In the genomic region with DNA sequence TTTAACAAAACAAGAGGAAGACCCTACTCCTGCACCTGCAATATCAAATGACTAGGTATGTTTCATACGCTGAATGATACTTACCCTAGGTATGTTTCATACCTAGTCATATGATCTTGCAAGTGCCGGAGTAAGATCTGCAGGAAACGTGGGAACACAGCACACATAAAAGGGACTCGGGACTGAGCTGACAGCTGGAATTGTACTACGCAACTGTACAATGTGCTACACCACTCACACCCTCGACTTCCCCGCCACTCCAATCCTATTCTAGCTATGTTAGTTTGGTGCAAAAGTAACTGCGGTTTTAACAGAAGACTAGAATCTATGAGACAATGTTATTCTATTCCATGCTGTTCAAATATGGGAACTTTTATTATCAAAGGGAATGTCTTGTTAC, we compare ENCODE assay signal across 21 cellular contexts. TPM values are rescaled to one million over a fixed set of nuclear protein-coding genes. Genes with fewer than 3 reads are reported as not detected.
"Had no signal": no experiment of that assay in that cellular context is flagged by ENCODE, and none has a peak within 500 bp of the region (broad histone marks: within the 10 kb centered on the region; RNA-seq: fewer than 3 reads in every experiment).

No MANE protein-coding gene starts in this region.

- H3K27ac Mint-ChIP-seq: activated naive CD8-positive, alpha-beta T cell treated with anti-CD3 and anti-CD28 coated beads, Interleukin-2, amount 10 ng/mL, durations not matched to agents 7 days and 5 days; neural progenitor cell; T-helper 1 cell treated with Interleukin-12 subunit alpha and Interleukin-12 subunit beta and Interleukin-4 antibody, amounts not matched to agents 30 μg/mL and 1 μg/mL, for 36 hours had no signal

- H3K4me3 Mint-ChIP-seq: activated naive CD8-positive, alpha-beta T cell treated with anti-CD3 and anti-CD28 coated beads, Interleukin-2, amount 10 ng/mL, durations not matched to agents 7 days and 5 days; neural progenitor cell; T-helper 1 cell treated with Interleukin-12 subunit alpha and Interleukin-12 subunit beta and Interleukin-4 antibody, amounts not matched to agents 30 μg/mL and 1 μg/mL, for 36 hours had no signal

- H2AFZ ChIP-seq: neural progenitor cell had no signal

- H3K4me1 ChIP-seq: breast epithelium, neural progenitor cell, psoas muscle had no signal

- ATAC-seq: left colon, psoas muscle, sciatic nerve had no signal

- H3K9me3 ChIP-seq: breast epithelium, psoas muscle, thoracic aorta had no signal

- H3K27me3 Mint-ChIP-seq: activated naive CD8-positive, alpha-beta T cell treated with anti-CD3 and anti-CD28 coated beads, Interleukin-2, amount 10 ng/mL, durations not matched to agents 7 days and 5 days had no signal

- H3K27me3 ChIP-seq: breast epithelium, neural progenitor cell had no signal

- H3K4me1 Mint-ChIP-seq: neural progenitor cell had no signal

- H3K4me3 ChIP-seq: breast epithelium, lung, neural progenitor cell, psoas muscle, SK-N-MC, thoracic aorta had no signal

- H3K27ac ChIP-seq: breast epithelium, neural progenitor cell, psoas muscle, SK-N-MC, thoracic aorta, WERI-Rb-1 had no signal

- H3K9ac ChIP-seq: neural progenitor cell had no signal

- H3K4me2 ChIP-seq: neural progenitor cell had no signal

- H3K9me3 Mint-ChIP-seq: activated naive CD8-positive, alpha-beta T cell treated with anti-CD3 and anti-CD28 coated beads, Interleukin-2, amount 10 ng/mL, durations not matched to agents 7 days and 5 days; neural progenitor cell; T-helper 1 cell treated with Interleukin-12 subunit alpha and Interleukin-12 subunit beta and Interleukin-4 antibody, amounts not matched to agents 30 μg/mL and 1 μg/mL, for 36 hours had no signal

- DNase-seq: activated CD4-positive, alpha-beta T cell treated with anti-CD3 and anti-CD28 coated beads for 4 hours; activated CD8-positive, alpha-beta memory T cell treated with anti-CD3 and anti-CD28 coated beads for 24 hours; activated naive CD8-positive, alpha-beta T cell treated with anti-CD3 and anti-CD28 coated beads, Interleukin-2, amount 10 ng/mL, durations not matched to agents 7 days and 5 days; anterior cingulate cortex; cerebellar nuclear complex; effector CD8-positive, alpha-beta T cell; left colon; midbrain; psoas muscle; WERI-Rb-1 had no signal

RNA-seq across cellular contexts. Expression of a gene that starts 47.3 kb away (rescaled TPM):
- total RNA-seq: fibroblast of lung, myocyte, osteocyte, ureter had no signal
